Comparison of ENCODE assay signal across 1 cellular context in genomic region chr11:26556582-26556981, GRCh38.
TF ChIP-seq lines count a peak whose summit lies in the region.

No MANE protein-coding gene starts in this region.

TF ChIP-seq in GM12878, 131 proteins besides CTCF, POLR2A, EP300 and RAD21 (continued from another document):
- TF ChIP-seq E2F8 (IDR thresholded peaks at IDR 0.05; ENCODE audit: low read depth, partially characterized antibody), result no peak
- no peak for TF ChIP-seq TAF1 (IDR thresholded peaks at IDR 0.05; ENCODE audit: borderline replicate concordance, low read depth, low read length)
- TF ChIP-seq IKZF1 (conservative IDR thresholded peaks at IDR 0.05), result peak; percentile 25; the same call in 1 of the 2 replicates
- TF ChIP-seq ZNF687 (IDR thresholded peaks at IDR 0.05), result no peak
- no peak for TF ChIP-seq ESRRA (IDR thresholded peaks at IDR 0.05; ENCODE audit: low read length)
- TF ChIP-seq JUNB (IDR thresholded peaks at IDR 0.05), result no peak
- TF ChIP-seq MEF2B (IDR thresholded peaks at IDR 0.05; ENCODE audit: partially characterized antibody, poor library complexity, severe bottlenecking), result no peak
